Comparison of ENCODE assay signal across 27 cellular contexts in genomic region chr3:128429275-128429674, GRCh38. TPM values are rescaled to one million over a fixed set of nuclear protein-coding genes. Genes with fewer than 3 reads are reported as not detected.
DNase-seq lines count a peak whose midpoint lies in the region; ATAC-seq, FAIRE-seq and TF ChIP-seq lines count a peak whose summit lies in the region.
"Had no signal": no experiment of that assay in that cellular context is flagged by ENCODE, and none has a peak within 500 bp of the region (broad histone marks: within the 10 kb centered on the region; RNA-seq: fewer than 3 reads in every experiment).

No MANE protein-coding gene starts in this region.

- H2BK120ac ChIP-seq in H1 (replicated peaks; ENCODE audit: low read depth, low read length) (no peak overlapping the region), neuronal stem cell (ENCODE audit: low read depth, low read length) (no peak overlapping the region)

- in situ Hi-C loops in Panc1 (cut with HindIII; ENCODE audit: low pct_unique_long_range_greater_than_20kb, low sequenced_read_pairs): no loop called here

- no peaks in the 10 kb centered on the region for H3K79me2 ChIP-seq in H1 (ENCODE audit: control insufficient read depth in 1 of 2, insufficient read depth in 2 of 2, low read length in 2 of 2)

- 85% methylated on average over 6 of the region's 15 CpGs; no CpG with 5 or more reads in 1 of the 2 experiments for WGBS in H1 (ENCODE audit: extremely low coverage in 1 of 2, insufficient coverage in 1 of 2, insufficient read length in 1 of 2, insufficient replicate concordance in 2 of 2, low coverage in 1 of 2, low lambda C conversion rate in 2 of 2, missing lambda C conversion rate in 1 of 2), 2 experiments
- WGBS in neuronal stem cell (ENCODE audit: extremely low coverage in 2 of 2, insufficient read length in 2 of 2, insufficient replicate concordance in 1 of 2), 2 donors: no CpG with 5 or more reads among the region's 15 CpGs

- H3K79me1 ChIP-seq in H1 (ENCODE audit: low read depth, low read length): no peaks in the 10 kb centered on the region
- no peaks in the 10 kb centered on the region for H3K79me1 ChIP-seq in neuronal stem cell (ENCODE audit: low read depth, low read length)

- peak; percentile 57 for DNase-seq in H7
- no peak for DNase-seq in Panc1 (ENCODE audit: low read depth, low spot score)
- DNase-seq in H1 (ENCODE audit: low read depth in 1 of 2, low spot score in 2 of 2): no peak
- no peak for DNase-seq in neuronal stem cell (ENCODE audit: low spot score)
- no peak for DNase-seq in activated CD8-positive, alpha-beta memory T cell treated with anti-CD3 and anti-CD28 coated beads, Interleukin-2, amount 10 ng/mL, durations not matched to agents 7 days and 5 days
- no peak for DNase-seq in NCI-H510A (lab: John Stamatoyannopoulos, UW)
- DNase-seq: 8988T; ACHN; AML-193; BE2C; CD4-positive, alpha-beta T cell; CD8-positive, alpha-beta memory T cell; DMS 273 treated with DMSO at 0.1 percent for 48 hours; DMS79; EL; GDM1; HCEC 1CT had no signal

- peak overlapping the region; percentile 86; the same call in 1 of the 2 replicates for H2BK20ac ChIP-seq in H1 (ENCODE audit: low read length)

- H3K23ac ChIP-seq in H1 (ENCODE audit: insufficient read length): no peak overlapping the region
- no peak overlapping the region for H3K23ac ChIP-seq in neuronal stem cell (ENCODE audit: low read depth, low read length, poor library complexity)

- H2AK5ac ChIP-seq in H1 (ENCODE audit: low read depth, low read length): peak overlapping the region; percentile 76; the same call in 1 of the 2 replicates
- no peak overlapping the region for H2AK5ac ChIP-seq in neuronal stem cell (ENCODE audit: low read depth, low read length)

- POLR2A ChIA-PET in Panc1 (lab: Charles Lee): no interaction called here
- POLR2A ChIA-PET in H1 (lab: Charles Lee; ENCODE audit: partially characterized antibody): no interaction called here

- no peak overlapping the region for H3K4me3 Mint-ChIP-seq in activated CD8-positive, alpha-beta memory T cell treated with anti-CD3 and anti-CD28 coated beads, Interleukin-2, amount 10 ng/mL, durations not matched to agents 7 days and 5 days
- H3K4me3 Mint-ChIP-seq: CD14-positive monocyte; CD4-positive, alpha-beta T cell; CD8-positive, alpha-beta memory T cell; GM23338 had no signal

- H3K9me3 Mint-ChIP-seq in activated CD8-positive, alpha-beta memory T cell treated with anti-CD3 and anti-CD28 coated beads, Interleukin-2, amount 10 ng/mL, durations not matched to agents 7 days and 5 days (ENCODE audit: low read depth): no peaks in the 10 kb centered on the region
- H3K9me3 Mint-ChIP-seq: CD4-positive, alpha-beta T cell; CD8-positive, alpha-beta memory T cell; GM23338 had no signal

- H3K4me1 Mint-ChIP-seq in activated CD8-positive, alpha-beta memory T cell treated with anti-CD3 and anti-CD28 coated beads, Interleukin-2, amount 10 ng/mL, durations not matched to agents 7 days and 5 days: peaks cover 2% of the 10 kb centered on the region

- TF ChIP-seq CTCF in Panc1 (IDR thresholded peaks at IDR 0.05) (no peak), H1 (IDR thresholded peaks at IDR 0.05; ENCODE audit: control extremely low read depth in 1 of 3, insufficient read depth in 1 of 3, low read depth in 1 of 3, low read length in 3 of 3) (no peak)

- H3K4me3 ChIP-seq in H7 (ENCODE audit: insufficient read depth, low read depth, low read length): no peak overlapping the region
- H3K4me3 ChIP-seq in Panc1 (ENCODE audit: low read depth in 2 of 2, low read length in 2 of 2): no peak overlapping the region
- H3K4me3 ChIP-seq in H1 (ENCODE audit: extremely low read depth in 1 of 4, insufficient read depth in 2 of 4, low read depth in 3 of 4, low read length in 4 of 4): no peak overlapping the region
- no peak overlapping the region for H3K4me3 ChIP-seq in neuronal stem cell (ENCODE audit: low read length in 2 of 2)
- H3K4me3 ChIP-seq: A549; BLaER1 treated with 17β-estradiol and CSF1 and Interleukin-3, amounts not matched to agents 10 nM and 100 nM; GM12878; GM23338 had no signal

- TF ChIP-seq EP300 in H1 (IDR thresholded peaks at IDR 0.05; ENCODE audit: borderline replicate concordance in 1 of 2, low read depth in 2 of 2, low read length in 2 of 2): no peak

- H3K9me3 ChIP-seq in Panc1 (ENCODE audit: control insufficient read depth, insufficient read depth, low read depth, low read length) (no peaks in the 10 kb centered on the region), H1 (ENCODE audit: insufficient read depth in 2 of 2, low read depth in 1 of 2, low read length in 1 of 2) (no peaks in the 10 kb centered on the region), neuronal stem cell (replicated peaks in 1 of 2; ENCODE audit: control insufficient read depth in 2 of 2, insufficient read depth in 1 of 2, low read depth in 1 of 2, low read length in 2 of 2) (no peaks in the 10 kb centered on the region)
- H3K9me3 ChIP-seq: A549; BE2C; BLaER1 treated with 17β-estradiol and CSF1 and Interleukin-3, amounts not matched to agents 10 nM and 100 nM had no signal

- no peak overlapping the region for H3K9ac ChIP-seq in H1 (replicated peaks in 1 of 4; ENCODE audit: extremely low read depth in 1 of 4, low read depth in 3 of 4, low read length in 3 of 4)
- no peak overlapping the region for H3K9ac ChIP-seq in neuronal stem cell (ENCODE audit: low read depth, low read length, poor library complexity)
- H3K9ac ChIP-seq: BLaER1 treated with 17β-estradiol and CSF1 and Interleukin-3, amounts not matched to agents 10 nM and 100 nM had no signal

- H3K4me2 ChIP-seq in H1 (ENCODE audit: insufficient read depth in 1 of 2, low read depth in 2 of 2, low read length in 2 of 2): no peak overlapping the region
- no peak overlapping the region for H3K4me2 ChIP-seq in neuronal stem cell (ENCODE audit: insufficient read depth, low read length, poor library complexity, severe bottlenecking)
- H3K4me2 ChIP-seq: A549; BLaER1 treated with 17β-estradiol and CSF1 and Interleukin-3, amounts not matched to agents 10 nM and 100 nM; GM23338 had no signal

- no peak overlapping the region for H3K14ac ChIP-seq in H1 (ENCODE audit: insufficient read length)
- no peak overlapping the region for H3K14ac ChIP-seq in neuronal stem cell (ENCODE audit: low read length)

- no peaks in the 10 kb centered on the region for H3K36me3 Mint-ChIP-seq in activated CD8-positive, alpha-beta memory T cell treated with anti-CD3 and anti-CD28 coated beads, Interleukin-2, amount 10 ng/mL, durations not matched to agents 7 days and 5 days
- H3K36me3 Mint-ChIP-seq: CD14-positive monocyte; CD8-positive, alpha-beta memory T cell had no signal

- H4K8ac ChIP-seq in H1 (ENCODE audit: extremely low read depth, insufficient read depth, low read length) (no peak overlapping the region), neuronal stem cell (ENCODE audit: low read depth, low read length) (no peak overlapping the region)

- H4K91ac ChIP-seq in H1 (replicated peaks; ENCODE audit: insufficient read length, low read length) (peak overlapping the region; percentile 41), neuronal stem cell (ENCODE audit: low read depth, low read length, poor library complexity) (no peak overlapping the region)

- no peak overlapping the region for H4K5ac ChIP-seq in H1 (ENCODE audit: insufficient read length, low read depth, low read length)

- peak overlapping the region; percentile 92; the same call in 1 of the 2 replicates for H2BK12ac ChIP-seq in H1 (ENCODE audit: low read depth, low read length)
- H2BK12ac ChIP-seq in neuronal stem cell (ENCODE audit: low read length): no peak overlapping the region

- peaks cover 34% of the 10 kb centered on the region for H3K27me3 Mint-ChIP-seq in activated CD8-positive, alpha-beta memory T cell treated with anti-CD3 and anti-CD28 coated beads, Interleukin-2, amount 10 ng/mL, durations not matched to agents 7 days and 5 days

- CTCF ChIA-PET in Panc1 (lab: Charles Lee): no interaction called here
- CTCF ChIA-PET in H1 (lab: Charles Lee; ENCODE audit: partially characterized antibody): interaction anchor here (0.7 to 11.0 kb wide), 8 partner anchors 9 to 254 kb away, joined by 3 to 144 read pairs (median 8); no protein-coding TSS in a partner anchor
- CTCF ChIA-PET in activated CD8-positive, alpha-beta memory T cell treated with anti-CD3 and anti-CD28 coated beads, Interleukin-2, amount 10 ng/mL, durations not matched to agents 7 days and 5 days (lab: Charles Lee): interaction anchor here (1.3 kb wide), 1 partner anchor 68 kb away, joined by 3 read pairs; no protein-coding TSS in a partner anchor

- no peak for TF ChIP-seq POLR2A in H1 (IDR thresholded peaks at IDR 0.05; ENCODE audit: control extremely low read depth in 1 of 2, low read depth in 2 of 2, low read length in 2 of 2)

- no peaks in the 10 kb centered on the region for H3K36me3 ChIP-seq in H7 (replicated peaks; ENCODE audit: control insufficient read depth, insufficient read depth, low read length)
- no peaks in the 10 kb centered on the region for H3K36me3 ChIP-seq in Panc1 (ENCODE audit: control insufficient read depth, insufficient read depth, low read length)
- no peaks in the 10 kb centered on the region for H3K36me3 ChIP-seq in H1 (ENCODE audit: control insufficient read depth in 2 of 4, insufficient read depth in 4 of 4, low read length in 3 of 4)
- H3K36me3 ChIP-seq in neuronal stem cell (replicated peaks in 1 of 2; ENCODE audit: control insufficient read depth in 2 of 2, insufficient read depth in 2 of 2, low read length in 2 of 2): no peaks in the 10 kb centered on the region
- H3K36me3 ChIP-seq: BE2C; BLaER1 treated with 17β-estradiol and CSF1 and Interleukin-3, amounts not matched to agents 10 nM and 100 nM had no signal

- no peak overlapping the region for H3K56ac ChIP-seq in H1 (replicated peaks; ENCODE audit: insufficient read length, low read depth, low read length)

- no peak overlapping the region for H3K27ac Mint-ChIP-seq in activated CD8-positive, alpha-beta memory T cell treated with anti-CD3 and anti-CD28 coated beads, Interleukin-2, amount 10 ng/mL, durations not matched to agents 7 days and 5 days
- H3K27ac Mint-ChIP-seq: CD4-positive, alpha-beta T cell; CD8-positive, alpha-beta memory T cell; GM23338 had no signal

- peaks cover 6 to 11% of the 10 kb centered on the region in 2 experiments for H4K20me1 ChIP-seq in H1 (replicated peaks in 1 of 2; ENCODE audit: control insufficient read depth in 1 of 2, insufficient read depth in 2 of 2, low read length in 2 of 2)

- H2AFZ ChIP-seq in H1 (ENCODE audit: low read length) (no peak overlapping the region), neuronal stem cell (ENCODE audit: low read length) (no peak overlapping the region)
- H2AFZ ChIP-seq: GM23338 had no signal

- H3K27me3 ChIP-seq in H7 (ENCODE audit: control insufficient read depth, insufficient read depth, low read length) (peaks cover 51% of the 10 kb centered on the region), Panc1 (ENCODE audit: control insufficient read depth, insufficient read depth, low read length) (no peaks in the 10 kb centered on the region), H1 (replicated peaks in 1 of 4; ENCODE audit: control insufficient read depth in 3 of 4, extremely low read depth in 1 of 4, insufficient read depth in 3 of 4, low read length in 3 of 4) (peaks cover 12 to 80% (median 67%) of the 10 kb centered on the region in 4 experiments), neuronal stem cell (ENCODE audit: control insufficient read depth in 3 of 3, insufficient read depth in 3 of 3, low read depth in 1 of 3, low read length in 3 of 3) (peaks cover 3 to 95% (median 73%) of the 10 kb centered on the region in 3 experiments)
- H3K27me3 ChIP-seq: BE2C had no signal

- H3K4ac ChIP-seq in H1 (replicated peaks; ENCODE audit: insufficient read length, low read depth, low read length) (peak overlapping the region; percentile 76), neuronal stem cell (ENCODE audit: low read length) (no peak overlapping the region)

- H2BK5ac ChIP-seq in H1 (ENCODE audit: low read depth, low read length): no peak overlapping the region
- H2BK5ac ChIP-seq in neuronal stem cell (ENCODE audit: low read length): no peak overlapping the region

- peak overlapping the region; percentile 98; the same call in 1 of the 2 replicates for H2BK15ac ChIP-seq in H1 (ENCODE audit: low read length)
- H2BK15ac ChIP-seq in neuronal stem cell (ENCODE audit: low read length): peak overlapping the region; percentile 82

- intact Hi-C loops in Panc1 (cut with micrococcal nuclease; ENCODE audit: unreplicated experiment): no loop called here

- H3K18ac ChIP-seq in H1 (ENCODE audit: extremely low read depth, low read length) (peak overlapping the region; percentile 48; the same call in 1 of the 2 replicates), neuronal stem cell (ENCODE audit: low read length) (peak overlapping the region; percentile 69)

- H3K27ac ChIP-seq in Panc1 (ENCODE audit: low read length) (peak overlapping the region; percentile 25; the same call in 1 of the 2 replicates), H1 (ENCODE audit: low read depth, low read length) (no peak overlapping the region), neuronal stem cell (replicated peaks; ENCODE audit: low read length) (no peak overlapping the region)
- H3K27ac ChIP-seq: A549; BLaER1 treated with 17β-estradiol and CSF1 and Interleukin-3, amounts not matched to agents 10 nM and 100 nM had no signal

- no peak for TF ChIP-seq RAD21 in H1 (IDR thresholded peaks at IDR 0.05 in 1 of 2, conservative IDR thresholded peaks at IDR 0.05 in 1 of 2; ENCODE audit: low read depth in 2 of 2, low read length in 2 of 2)

- H3K4me1 ChIP-seq in Panc1 (ENCODE audit: control insufficient read depth, insufficient read depth, low read length) (peaks cover 31% of the 10 kb centered on the region), H1 (replicated peaks in 1 of 4; ENCODE audit: control insufficient read depth in 3 of 4, insufficient read depth in 4 of 4, low read length in 3 of 4) (peaks cover 6 to 40% (median 32%) of the 10 kb centered on the region in 4 experiments), neuronal stem cell (ENCODE audit: control insufficient read depth in 2 of 2, insufficient read depth in 1 of 2, low read depth in 1 of 2, low read length in 2 of 2) (peaks cover 18 to 25% of the 10 kb centered on the region in 2 donors)

- no TSS peak for BruUV-seq in Panc1 (replicated peaks; lab: Mats Ljungman, UMichigan)

- peaks cover 9% of the 10 kb centered on the region; the same call in 1 of the 2 replicates for H3K23me2 ChIP-seq in H1 (ENCODE audit: low read depth, low read length)

- ATAC-seq in Panc1: no peak
- ATAC-seq in GM21825 (IDR thresholded peaks at IDR 0.05; ENCODE audit: unreplicated experiment): no peak
- no peak for ATAC-seq in HG03025 (IDR thresholded peaks at IDR 0.05; ENCODE audit: low FRiP score, unreplicated experiment)
- no peak for ATAC-seq in activated CD8-positive, alpha-beta memory T cell treated with anti-CD3 and anti-CD28 coated beads, Interleukin-2, amount 10 ng/mL, durations not matched to agents 7 days and 5 days
- ATAC-seq: A549, GM12878, GM23338 had no signal

- no peak for FAIRE-seq in H1 (lab: Jason Lieb, UNC)
- FAIRE-seq: A549, D721Med, GM12878, GM19239, H54 had no signal

RNA-seq across cellular contexts. Expression of gene DNAJB8, which starts 37.4 kb away (rescaled TPM):
- not detected in 2 replicates for total RNA-seq in H7 (2014; rRNA removed; shearing (Covaris generic))
- not detected for total RNA-seq in Panc1 (2021; ENCODE audit: unreplicated experiment)
- polyA plus RNA-seq in Panc1 (2012; ENCODE audit: insufficient read length): not detected
- not detected in 2 replicates for total RNA-seq in H1 (2021; fragmentation: NEBNext Ultra II Directional; extraction: Animal tissue kit (Norgen Biotek cat#: 25700))
- polyA plus RNA-seq in H1 (2011; rRNA removed): not detected in 2 replicates
- polyA plus RNA-seq in H1 (2011; cell fraction: cytosol; rRNA removed): not detected
- not detected for polyA plus RNA-seq in H1 (2011; cell fraction: nucleus; rRNA removed)
- polyA plus RNA-seq in H1 (2012, experiment 1 of 2): not detected in 4 replicates
- not detected for polyA plus RNA-seq in H1 (2012, experiment 2 of 2)
- not detected for polyA plus RNA-seq in H1 (2013, experiment 1 of 2)
- not detected for polyA plus RNA-seq in H1 (2013, experiment 2 of 2)
- polyA minus RNA-seq in H1 (2011; rRNA and poly(A)+ RNA removed): not detected in 2 replicates
- not detected for polyA minus RNA-seq in H1 (2011; cell fraction: cytosol; rRNA and poly(A)+ RNA removed)
- polyA minus RNA-seq in H1 (2011; cell fraction: nucleus; rRNA and poly(A)+ RNA removed): not detected
- polyA plus RNA-seq in neuronal stem cell (2013, experiment 1 of 2): not detected
- polyA plus RNA-seq in neuronal stem cell (2013, experiment 2 of 2): not detected
- not detected for total RNA-seq in activated CD8-positive, alpha-beta memory T cell treated with anti-CD3 and anti-CD28 coated beads, Interleukin-2, amount 10 ng/mL, durations not matched to agents 7 days and 5 days
- total RNA-seq: CD4-positive, alpha-beta T cell; CD8-positive, alpha-beta memory T cell; GM12878; GM23338 had no signal
- polyA plus RNA-seq: A549; CD14-positive monocyte; CD8-positive, alpha-beta memory T cell; GM12878; GM23338 had no signal
